Comparison of ENCODE assay signal across 10 cellular contexts in genomic region chr17:78716292-78716691, GRCh38.
DNase-seq lines count a peak whose midpoint lies in the region; ATAC-seq and TF ChIP-seq lines count a peak whose summit lies in the region.
"Had no signal": no experiment of that assay in that cellular context is flagged by ENCODE, and none has a peak within 500 bp of the region (broad histone marks: within the 10 kb centered on the region; RNA-seq: fewer than 3 reads in every experiment).

No MANE protein-coding gene starts in this region.

- TF ChIP-seq POLR2A in gastrocnemius medialis (IDR thresholded peaks at IDR 0.05) = no peak

- peaks cover 2% of the 10 kb centered on the region; the same call in 1 of the 2 replicates for H3K36me3 ChIP-seq in GM06990 (ENCODE audit: control insufficient read depth, insufficient read depth, low read length)
- no peaks in the 10 kb centered on the region for H3K36me3 ChIP-seq in SK-N-MC (ENCODE audit: insufficient read depth, low read length)
- H3K36me3 ChIP-seq in endocrine pancreas (ENCODE audit: control insufficient read depth, insufficient read depth, low read length) = no peaks in the 10 kb centered on the region
- no peaks in the 10 kb centered on the region for H3K36me3 ChIP-seq in gastrocnemius medialis

- TF ChIP-seq CTCF in GM06990 (IDR thresholded peaks at IDR 0.05; ENCODE audit: insufficient read depth, low read length, poor library complexity, severe bottlenecking) (no peak), gastrocnemius medialis (IDR thresholded peaks at IDR 0.05 in 4 of 5, conservative IDR thresholded peaks at IDR 0.05 in 1 of 5) (no peak)

- intact Hi-C loops in gastrocnemius medialis (cut with DNase I; ENCODE audit: low total_unique reads) = loop anchor here (5.0 kb wide), 3 partner anchors 34 to 126 kb away; partner anchors contain the start of gene USP36

- H3K27me3 ChIP-seq in GM06990 (replicated peaks; ENCODE audit: control insufficient read depth, insufficient read depth, low read length) = no peaks in the 10 kb centered on the region
- no peaks in the 10 kb centered on the region for H3K27me3 ChIP-seq in endocrine pancreas (ENCODE audit: control insufficient read depth, insufficient read depth, low read length)
- H3K27me3 ChIP-seq in gastrocnemius medialis = no peaks in the 10 kb centered on the region

- no peak for DNase-seq in GM06990 (ENCODE audit: extremely low read depth, insufficient read length)
- no peak for DNase-seq in SK-N-MC (ENCODE audit: low read depth, low spot score)
- DNase-seq in gastrocnemius medialis = no peak
- no peak for DNase-seq in Ammon's horn (ENCODE audit: low spot score)
- DNase-seq in NCI-H1930 (lab: John Stamatoyannopoulos, UW) = no peak
- DNase-seq in medulla oblongata (ENCODE audit: extremely low spot score) = no peak
- DNase-seq: cortex of kidney, Kasumi-1 had no signal

- in situ Hi-C loops in gastrocnemius medialis (cut with MboI; ENCODE audit: low sequenced_read_pairs in 4 of 4) = no loop called here

- H3K4me3 ChIP-seq in GM06990 (replicated peaks; ENCODE audit: low read depth, low read length) (peak overlapping the region; percentile 58), SK-N-MC (no peak overlapping the region), endocrine pancreas (ENCODE audit: control insufficient read depth, insufficient read depth, low read length) (peak overlapping the region; percentile 60), gastrocnemius medialis (peak overlapping the region in 3 of 4 donors; percentile 51 to 64 (median 64))

- H3K27ac ChIP-seq in SK-N-MC (0 out of 2 replicates have a peak overlapping the region, but pooled peaks have one; percentile 11), gastrocnemius medialis (peak overlapping the region; percentile 72 to 84 (median 83))

- ATAC-seq in gastrocnemius medialis (no peak), HG02973 (IDR thresholded peaks at IDR 0.05; ENCODE audit: unreplicated experiment) (no peak)

- peaks cover 14% of the 10 kb centered on the region for H3K4me1 ChIP-seq in endocrine pancreas (ENCODE audit: control insufficient read depth, insufficient read depth, low read length)
- H3K4me1 ChIP-seq in gastrocnemius medialis = peaks cover 44 to 48% of the 10 kb centered on the region in 2 donors

- H3K9ac ChIP-seq in SK-N-MC (ENCODE audit: insufficient read length) (peak overlapping the region; percentile 9), endocrine pancreas (ENCODE audit: control insufficient read depth, insufficient read depth, low read length) (no peak overlapping the region)

- no peaks in the 10 kb centered on the region for H3K9me3 ChIP-seq in SK-N-MC (ENCODE audit: low read depth, low read length)
- H3K9me3 ChIP-seq in endocrine pancreas (ENCODE audit: control insufficient read depth, low read length) = no peaks in the 10 kb centered on the region
- H3K9me3 ChIP-seq in gastrocnemius medialis = no peaks in the 10 kb centered on the region
